Comparison of ENCODE assay signal across 18 cellular contexts in the genomic region with DNA sequence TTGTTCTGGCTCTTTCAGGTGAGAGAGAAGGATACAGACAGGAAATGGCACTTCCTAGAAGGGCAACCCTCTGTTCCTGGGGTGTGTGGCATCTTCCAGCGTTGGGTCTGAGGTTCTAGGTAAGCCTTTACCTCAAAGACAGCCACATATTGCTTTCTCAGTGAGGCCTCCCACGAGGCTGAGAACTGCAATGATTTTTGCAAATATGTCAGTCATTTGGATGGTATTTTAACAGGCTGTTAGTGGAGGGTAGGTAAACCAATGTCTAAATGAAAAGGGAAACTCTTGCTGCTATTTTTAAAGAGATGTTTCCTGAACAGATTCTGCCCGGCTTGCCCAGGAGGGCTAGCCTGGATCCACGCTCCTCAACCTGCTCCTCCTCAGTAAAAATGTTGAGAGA.
"Had no signal": no experiment of that assay in that cellular context is flagged by ENCODE, and none has a peak within 500 bp of the region (broad histone marks: within the 10 kb centered on the region; RNA-seq: fewer than 3 reads in every experiment).

No MANE protein-coding gene starts in this region.

- H3K27ac Mint-ChIP-seq: dendritic cell treated with granulocyte-macrophage colony-stimulating factor and Interleukin-4, amounts not matched to agents 40 ng/mL and 50 ng/mL, for 4 days; effector memory CD8-positive, alpha-beta T cell; naive thymus-derived CD8-positive, alpha-beta T cell; stimulated activated naive B cell treated with anti-CD40 and anti-IgM and Interleukin-4, amounts not matched to agents 10 μg/mL and 1 μg/mL and 100 μg/mL, for 72 hours; stimulated activated naive CD8-positive, alpha-beta T cell treated with anti-CD3 and anti-CD28 coated beads, Interleukin-15, amount 100 ng/mL, for 72 hours had no signal

- FAIRE-seq: islet of Langerhans had no signal

- H3K27me3 Mint-ChIP-seq: effector memory CD8-positive, alpha-beta T cell; naive thymus-derived CD8-positive, alpha-beta T cell; stimulated activated naive B cell treated with anti-CD40 and anti-IgM and Interleukin-4, amounts not matched to agents 10 μg/mL and 1 μg/mL and 100 μg/mL, for 72 hours; stimulated activated naive CD8-positive, alpha-beta T cell treated with anti-CD3 and anti-CD28 coated beads, Interleukin-15, amount 100 ng/mL, for 72 hours had no signal

- DNase-seq: effector memory CD8-positive, alpha-beta T cell; heart right ventricle; hypothalamus; mucosa of descending colon; naive thymus-derived CD8-positive, alpha-beta T cell; posterior cingulate gyrus; stimulated activated CD4-positive, alpha-beta T cell treated with anti-CD3 and anti-CD28 coated beads, Interleukin-2, amount 100 ng/mL, for 24 hours; stimulated activated CD4-positive, alpha-beta T cell treated with anti-CD3 and anti-CD28 coated beads, Interleukin-4, amount 100 ng/mL, for 4 hours; stimulated activated naive B cell treated with anti-CD40 and anti-IgM and Interleukin-4, amounts not matched to agents 10 μg/mL and 1 μg/mL and 100 μg/mL, for 72 hours; stimulated activated naive CD8-positive, alpha-beta T cell treated with anti-CD3 and anti-CD28 coated beads, Interleukin-15, amount 100 ng/mL, for 72 hours; testis had no signal

- H3K27ac ChIP-seq: epithelial cell of prostate, esophagus muscularis mucosa, gastrocnemius medialis, heart right ventricle, testis, tibial nerve had no signal

- H3K4me3 Mint-ChIP-seq: dendritic cell treated with granulocyte-macrophage colony-stimulating factor and Interleukin-4, amounts not matched to agents 40 ng/mL and 50 ng/mL, for 4 days; effector memory CD8-positive, alpha-beta T cell; naive thymus-derived CD8-positive, alpha-beta T cell; stimulated activated naive B cell treated with anti-CD40 and anti-IgM and Interleukin-4, amounts not matched to agents 10 μg/mL and 1 μg/mL and 100 μg/mL, for 72 hours; stimulated activated naive CD8-positive, alpha-beta T cell treated with anti-CD3 and anti-CD28 coated beads, Interleukin-15, amount 100 ng/mL, for 72 hours had no signal

- H3K4me1 Mint-ChIP-seq: naive thymus-derived CD8-positive, alpha-beta T cell had no signal

- ATAC-seq: effector memory CD8-positive, alpha-beta T cell; mucosa of descending colon; naive thymus-derived CD8-positive, alpha-beta T cell; sciatic nerve; stimulated activated naive B cell treated with anti-CD40 and anti-IgM and Interleukin-4, amounts not matched to agents 10 μg/mL and 1 μg/mL and 100 μg/mL, for 72 hours; stimulated activated naive CD8-positive, alpha-beta T cell treated with anti-CD3 and anti-CD28 coated beads, Interleukin-15, amount 100 ng/mL, for 72 hours had no signal

- H3K36me3 Mint-ChIP-seq: naive thymus-derived CD8-positive, alpha-beta T cell had no signal

- H3K4me3 ChIP-seq: esophagus muscularis mucosa, gastrocnemius medialis, heart right ventricle, mucosa of descending colon, testis, tibial nerve had no signal

- H3K9me3 ChIP-seq: esophagus muscularis mucosa, gastrocnemius medialis, mucosa of descending colon, testis, tibial nerve had no signal

- H3K36me3 ChIP-seq: esophagus muscularis mucosa, gastrocnemius medialis, heart right ventricle, tibial nerve had no signal

- H3K9me3 Mint-ChIP-seq: dendritic cell treated with granulocyte-macrophage colony-stimulating factor and Interleukin-4, amounts not matched to agents 40 ng/mL and 50 ng/mL, for 4 days had no signal

- H3K27me3 ChIP-seq: esophagus muscularis mucosa, gastrocnemius medialis, heart right ventricle, testis, tibial nerve had no signal

- H3K4me1 ChIP-seq: esophagus muscularis mucosa, gastrocnemius medialis, testis, tibial nerve had no signal
